Comparison of ENCODE assay signal across 8 cellular contexts in genomic region chr2:3535794-3536681, GRCh38. TPM values are rescaled to one million over a fixed set of nuclear protein-coding genes. Genes with fewer than 3 reads are reported as not detected.
DNase-seq lines count a peak whose midpoint lies in the region; ATAC-seq and TF ChIP-seq lines count a peak whose summit lies in the region.

No MANE protein-coding gene starts in this region.

- DNase-seq in BE2C (no peak), activated B cell treated with CpG ODN at 0.5 μM for 24 hours (no peak), ovary (peak; percentile 76 to 82 (median 80)), GOT3 (lab: John Stamatoyannopoulos, UW) (no peak)

- intact Hi-C loops in activated B cell treated with CpG ODN at 0.5 μM for 24 hours (cut with micrococcal nuclease): loop anchor here (1.0 to 2.0 kb wide), 2 partner anchors 17 to 115 kb away; partner anchors contain the start of gene ADI1
- intact Hi-C loops in ovary (cut with DNase I): loop anchor here in 1 of 4 donors (10.0 kb wide), 1 partner anchor 111 kb away; no protein-coding TSS in a partner anchor

- H3K4me3 ChIP-seq in BE2C (ENCODE audit: low read depth, low read length) (peak overlapping the region; percentile 56), gastroesophageal sphincter (peak overlapping the region; percentile 22 to 46), ovary (peak overlapping the region; percentile 37)

- POLR2A ChIA-PET in activated B cell treated with CpG ODN at 0.5 μM for 24 hours (lab: Charles Lee): interaction anchor here (1.0 kb wide), 1 partner anchor 22 kb away, joined by 3 read pairs; the partner anchor contains the start of gene RNASEH1

- H3K36me3 ChIP-seq in BE2C (peaks cover 8% of the 10 kb centered on the region), gastroesophageal sphincter (peaks cover 0 to 44% of the 10 kb centered on the region in 2 donors), ovary (no peaks in the 10 kb centered on the region)

- H3K27me3 ChIP-seq in BE2C (no peaks in the 10 kb centered on the region), gastroesophageal sphincter (no peaks in the 10 kb centered on the region), ovary (no peaks in the 10 kb centered on the region)

- no peaks in the 10 kb centered on the region for H3K9me3 Mint-ChIP-seq in activated B cell treated with CpG ODN at 0.5 μM for 24 hours

- TF ChIP-seq EP300 in gastroesophageal sphincter (IDR thresholded peaks at IDR 0.05) (no peak), ovary (IDR thresholded peaks at IDR 0.05) (peak; percentile 16)

- peak in 1 of 2 donors; percentile 21 for TF ChIP-seq POLR2A in gastroesophageal sphincter (IDR thresholded peaks at IDR 0.05)
- peak; percentile 36 for TF ChIP-seq POLR2A in ovary (IDR thresholded peaks at IDR 0.05)

- H3K27ac ChIP-seq in gastroesophageal sphincter (peak overlapping the region; percentile 78 to 94 (median 92)), ovary (peak overlapping the region; percentile 86 to 91)

- H3K27ac Mint-ChIP-seq in activated B cell treated with CpG ODN at 0.5 μM for 24 hours: peak overlapping the region; percentile 46

- peak overlapping the region; percentile 70 for H3K4me3 Mint-ChIP-seq in activated B cell treated with CpG ODN at 0.5 μM for 24 hours

- H3K9me3 ChIP-seq in BE2C (no peaks in the 10 kb centered on the region), gastroesophageal sphincter (no peaks in the 10 kb centered on the region), ovary (no peaks in the 10 kb centered on the region)

- CTCF ChIA-PET in activated B cell treated with CpG ODN at 0.5 μM for 24 hours (lab: Charles Lee): no interaction called here

- peaks cover 17% of the 10 kb centered on the region for H3K36me3 Mint-ChIP-seq in activated B cell treated with CpG ODN at 0.5 μM for 24 hours (ENCODE audit: low read depth)

- TF ChIP-seq CTCF in BE2C (IDR thresholded peaks at IDR 0.05; ENCODE audit: low read depth, low read length) (peak; percentile 19; the same call in 1 of the 2 replicates), activated B cell treated with CpG ODN at 0.5 μM for 24 hours (IDR thresholded peaks at IDR 0.05) (no peak), gastroesophageal sphincter (IDR thresholded peaks at IDR 0.05) (peak in 2 of 4 experiments; percentile 27 to 38), ovary (IDR thresholded peaks at IDR 0.05) (peak in 1 of 3 donors; percentile 23)

- ATAC-seq in HG03064 (IDR thresholded peaks at IDR 0.05; ENCODE audit: low read depth, unreplicated experiment) (peak; percentile 58), activated B cell treated with CpG ODN at 0.5 μM for 24 hours (ENCODE audit: low read depth) (peak; percentile 18), gastroesophageal sphincter (peak; percentile 86), GM19351 (IDR thresholded peaks at IDR 0.05; ENCODE audit: unreplicated experiment) (no peak), HG03378 (IDR thresholded peaks at IDR 0.05; ENCODE audit: unreplicated experiment) (no peak)

- WGBS in gastroesophageal sphincter (ENCODE audit: low coverage in 1 of 2), 2 donors: 6 to 17% methylated on average over 16 to 19 of the region's 24 CpGs
- 4 to 8% (median 8%) methylated on average over 24 of the region's 24 CpGs for WGBS in ovary, 3 donors

- H3K4me1 Mint-ChIP-seq in activated B cell treated with CpG ODN at 0.5 μM for 24 hours: peaks cover 11% of the 10 kb centered on the region

- no peaks in the 10 kb centered on the region for H3K4me1 ChIP-seq in BE2C
- peaks cover 0 to 50% (median 6%) of the 10 kb centered on the region in 3 donors for H3K4me1 ChIP-seq in gastroesophageal sphincter
- peaks cover 10% of the 10 kb centered on the region for H3K4me1 ChIP-seq in ovary (ENCODE audit: insufficient read depth)

- no peaks in the 10 kb centered on the region for H3K27me3 Mint-ChIP-seq in activated B cell treated with CpG ODN at 0.5 μM for 24 hours

RNA-seq across cellular contexts. Expression of gene ADI1, which starts 16.7 kb away (rescaled TPM):
- 20.7 TPM for polyA plus RNA-seq in BE2C (2012; ENCODE audit: insufficient read depth, insufficient read length, low read depth)
- total RNA-seq in activated B cell treated with CpG ODN at 0.5 μM for 24 hours (19.2 and 20.5 TPM in 2 replicates), gastroesophageal sphincter (100 to 1,000 TPM in 1 of 4 donors, 10 to 100 TPM in 3; 61.9 to 106 (median 82.9) TPM), ovary (10 to 100 TPM; 35.9 to 59.3 (median 46.3) TPM)
- polyA plus RNA-seq in ovary: 10 to 100 TPM; 67.4 to 77.2 TPM

RNA-seq across cellular contexts. Expression of gene RNASEH1, which starts 22.1 kb away (rescaled TPM):
- polyA plus RNA-seq in BE2C (2012; ENCODE audit: insufficient read depth, insufficient read length, low read depth): 43.9 TPM
- total RNA-seq in activated B cell treated with CpG ODN at 0.5 μM for 24 hours: 27.4 and 28.5 TPM in 2 replicates
- 10 to 100 TPM; 28.1 to 46.2 (median 34.0) TPM for total RNA-seq in gastroesophageal sphincter
- total RNA-seq in ovary: 10 to 100 TPM; 10.3 to 23.9 (median 18.1) TPM
- 10 to 100 TPM; 14.0 to 15.9 TPM for polyA plus RNA-seq in ovary

RNA-seq across cellular contexts. Expression of gene RPS7, which starts 39.0 kb away (rescaled TPM):
- 1,421 TPM for polyA plus RNA-seq in BE2C (2012; ENCODE audit: insufficient read depth, insufficient read length, low read depth)
- 2,155 and 2,436 TPM in 2 replicates for total RNA-seq in activated B cell treated with CpG ODN at 0.5 μM for 24 hours
- 1,000 to 10,000 TPM; 1,117 to 3,164 (median 3,050) TPM for total RNA-seq in gastroesophageal sphincter
- over 10,000 TPM in 1 of 7 donors, 1,000 to 10,000 TPM in 6; 2,415 to 11,755 (median 2,627) TPM for total RNA-seq in ovary
- polyA plus RNA-seq in ovary: 1,000 to 10,000 TPM; 1,753 to 4,871 TPM

RNA-seq across cellular contexts. Expression of gene COLEC11, which starts 58.9 kb away (rescaled TPM):
- polyA plus RNA-seq in BE2C (2012; ENCODE audit: insufficient read depth, insufficient read length, low read depth): 278 TPM
- not detected in 2 replicates for total RNA-seq in activated B cell treated with CpG ODN at 0.5 μM for 24 hours
- total RNA-seq in gastroesophageal sphincter: 1 to 10 TPM in 3 of 4 donors, under 1 TPM in 1; 0.57 to 5.0 (median 3.1) TPM
- total RNA-seq in ovary: 10 to 100 TPM; 16.7 to 99.0 (median 59.9) TPM
- polyA plus RNA-seq in ovary: 100 to 1,000 TPM in 1 of 2 donors, 10 to 100 TPM in 1; 19.5 to 187 TPM

Comparison
In these comparisons a context has a peak if more than half of its experiments do, and no peak if none do; other contexts are left out.
1. DNase-seq: peak in ovary (5 of 5); none in BE2C (single experiment), activated B cell treated with CpG ODN at 0.5 μM for 24 hours (single experiment) and GOT3 (single experiment).
2. ATAC-seq: peak in HG03064 (single experiment), activated B cell treated with CpG ODN at 0.5 μM for 24 hours (single experiment) and gastroesophageal sphincter (single experiment); none in GM19351 (single experiment) and HG03378 (single experiment).
3. Peak in every context shown above with its lines, with median percentiles within 50 percentile points of each other: H3K4me3 ChIP-seq.